In the genomic region with DNA sequence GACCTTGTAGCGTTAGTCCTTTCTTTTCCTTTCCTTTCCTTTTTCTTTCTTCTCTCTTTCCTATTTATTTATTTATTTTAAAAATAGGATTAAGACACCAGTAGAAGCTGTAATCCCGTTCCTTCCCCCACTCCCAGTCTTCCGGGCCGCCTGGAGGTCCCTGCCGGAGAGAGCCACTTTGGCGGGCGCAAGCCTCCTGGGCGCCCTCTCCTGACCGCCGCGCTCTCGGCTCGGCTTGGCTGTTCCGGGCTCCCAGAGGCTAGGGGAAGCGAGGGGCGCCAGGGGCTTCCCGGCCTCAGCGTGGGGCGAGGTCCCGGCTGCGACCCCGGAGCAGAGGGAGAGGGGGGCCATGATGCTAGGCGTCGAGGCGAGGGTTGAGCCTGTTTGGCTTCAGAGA, we compare ENCODE assay signal across 9 cellular contexts.
DNase-seq lines count a peak whose midpoint lies in the region; ATAC-seq and TF ChIP-seq lines count a peak whose summit lies in the region.
"Had no signal": no experiment of that assay in that cellular context is flagged by ENCODE, and none has a peak within 500 bp of the region (broad histone marks: within the 10 kb centered on the region; RNA-seq: fewer than 3 reads in every experiment).

No MANE protein-coding gene starts in this region.

- H3K27me3 ChIP-seq in iPS-18a (ENCODE audit: control insufficient read depth, insufficient read depth, low read length): peaks cover 80% of the 10 kb centered on the region

- ATAC-seq in GM19023 (IDR thresholded peaks at IDR 0.05; ENCODE audit: unreplicated experiment) (no peak), GM18867 (IDR thresholded peaks at IDR 0.05; ENCODE audit: unreplicated experiment) (no peak)

- TF ChIP-seq CTCF in choroid plexus epithelial cell (conservative IDR thresholded peaks at IDR 0.05; ENCODE audit: low read depth, low read length): peak; percentile 39
- TF ChIP-seq CTCF in retinal pigment epithelial cell (conservative IDR thresholded peaks at IDR 0.05; ENCODE audit: low read depth, low read length): peak; percentile 33

- no peak overlapping the region for H3K27ac ChIP-seq in iPS-18a (ENCODE audit: low read length)

- DNase-seq in ELF-1 (ENCODE audit: low read depth, low spot score) (peak; percentile 70), choroid plexus epithelial cell (ENCODE audit: low read depth) (peak; percentile 46), retinal pigment epithelial cell (ENCODE audit: low read depth) (no peak), globus pallidus (ENCODE audit: low spot score) (no peak)
- no peak for DNase-seq in activated naive CD4-positive, alpha-beta T cell treated with Interleukin-2 at 50 U/mL for 16 hours
- DNase-seq: activated naive CD8-positive, alpha-beta T cell treated with anti-CD3 and anti-CD28 coated beads, Interleukin-2, amount 10 ng/mL, durations not matched to agents 7 days and 5 days had no signal

- H3K4me3 ChIP-seq in choroid plexus epithelial cell (ENCODE audit: low read depth, low read length) (peak overlapping the region; percentile 46), iPS-18a (ENCODE audit: low read length) (peak overlapping the region; percentile 61), retinal pigment epithelial cell (ENCODE audit: low read length) (peak overlapping the region; percentile 21)

- no peaks in the 10 kb centered on the region for H3K36me3 ChIP-seq in iPS-18a (ENCODE audit: control insufficient read depth, low read depth, low read length)

- no peak overlapping the region for H3K9ac ChIP-seq in iPS-18a (ENCODE audit: low read length)

- H3K9me3 ChIP-seq in iPS-18a (ENCODE audit: control insufficient read depth, low read depth, low read length): no peaks in the 10 kb centered on the region

- peaks cover 36% of the 10 kb centered on the region for H3K4me1 ChIP-seq in iPS-18a (ENCODE audit: control insufficient read depth, low read depth, low read length)

Comparison
In these comparisons a context has a peak if more than half of its experiments do, and no peak if none do; other contexts are left out.
1. DNase-seq: peak in ELF-1 (single experiment) and choroid plexus epithelial cell (single experiment); none in retinal pigment epithelial cell (single experiment), globus pallidus (single experiment) and activated naive CD4-positive, alpha-beta T cell treated with Interleukin-2 at 50 U/mL for 16 hours (single experiment).
2. Peak in every context shown above with its lines, with median percentiles within 50 percentile points of each other: H3K4me3 ChIP-seq.